1 cellular context compared by ENCODE assay signal in the genomic region with DNA sequence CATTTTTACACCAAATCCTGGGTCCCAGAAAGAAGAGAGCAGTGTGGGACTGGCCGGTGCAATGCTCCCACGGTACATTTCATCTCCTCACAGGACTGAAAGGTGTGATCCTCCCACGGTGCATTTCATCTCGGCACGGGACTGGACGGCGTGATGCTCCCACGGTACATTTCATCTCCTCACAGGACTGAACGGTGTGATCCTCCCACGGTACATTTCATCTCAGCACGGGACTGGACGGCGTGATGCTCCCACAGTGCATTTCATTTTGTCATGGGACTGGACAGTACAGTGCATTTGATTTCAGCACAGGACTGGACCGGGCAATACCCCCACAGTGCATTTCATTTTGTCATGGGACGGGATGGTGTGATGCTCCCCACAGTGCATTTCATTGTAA.
TF ChIP-seq lines count a peak whose summit lies in the region.

No MANE protein-coding gene starts in this region.

TF ChIP-seq in GM12878, 131 proteins besides CTCF, POLR2A, EP300 and RAD21:
- TF ChIP-seq RELA (IDR thresholded peaks at IDR 0.05; ENCODE audit: borderline replicate concordance, partially characterized antibody), result no peak
- TF ChIP-seq MEF2B (IDR thresholded peaks at IDR 0.05; ENCODE audit: partially characterized antibody, poor library complexity, severe bottlenecking), result peak; percentile 16
- no peak for TF ChIP-seq EGR1 (IDR thresholded peaks at IDR 0.05; ENCODE audit: borderline replicate concordance in 1 of 2, low read depth in 2 of 2, low read length in 2 of 2)
- TF ChIP-seq BHLHE40 (IDR thresholded peaks at IDR 0.05; ENCODE audit: borderline replicate concordance in 1 of 2, low read depth in 2 of 2, low read length in 1 of 2), result peak in 1 of 2 experiments; percentile 11; a peak in 1 of 4 replicates
- TF ChIP-seq MYC (IDR thresholded peaks at IDR 0.05; ENCODE audit: insufficient read depth, insufficient read length, insufficient replicate concordance, low read length, severe bottlenecking), result no peak
